In genomic region chr10:2488606-2489005, GRCh38 we compare ENCODE assay signal across 24 cellular contexts.
DNase-seq lines count a peak whose midpoint lies in the region; ATAC-seq, FAIRE-seq and TF ChIP-seq lines count a peak whose summit lies in the region.
"Had no signal": no experiment of that assay in that cellular context is flagged by ENCODE, and none has a peak within 500 bp of the region (broad histone marks: within the 10 kb centered on the region; RNA-seq: fewer than 3 reads in every experiment).

No MANE protein-coding gene starts in this region.

- H3K36me3 ChIP-seq in HepG2 (replicated peaks in 1 of 2; ENCODE audit: control insufficient read depth in 1 of 2, insufficient read depth in 2 of 2, low read length in 2 of 2) (no peaks in the 10 kb centered on the region), right lobe of liver (no peaks in the 10 kb centered on the region), K562 (ENCODE audit: control insufficient read depth, insufficient read depth, low read length) (no peaks in the 10 kb centered on the region), neural cell (ENCODE audit: insufficient read depth, low read length) (no peaks in the 10 kb centered on the region)
- H3K36me3 ChIP-seq: BE2C; BLaER1 treated with 17β-estradiol and CSF1 and Interleukin-3, amounts not matched to agents 10 nM and 100 nM had no signal

- H3K4me1 Mint-ChIP-seq in activated T-cell treated with anti-CD3 and anti-CD28 coated beads, Interleukin-2, amount 50 U/mL, for 4 hours (ENCODE audit: low read depth) = no peaks in the 10 kb centered on the region
- H3K4me1 Mint-ChIP-seq: CD14-positive monocyte; CD8-positive, alpha-beta memory T cell had no signal

- WGBS in HepG2 (ENCODE audit: low lambda C conversion rate) = 10% methylated on average over 4 of the region's 4 CpGs
- WGBS in right lobe of liver (ENCODE audit: insufficient coverage, low coverage, low lambda C conversion rate, missing lambda C conversion rate) = 69% methylated on average over 2 of the region's 4 CpGs
- WGBS in K562 (ENCODE audit: insufficient coverage, low coverage, missing lambda C conversion rate) = 0% methylated on average over 4 of the region's 4 CpGs

- no peaks in the 10 kb centered on the region for H4K20me1 ChIP-seq in HepG2 (ENCODE audit: insufficient read depth, low read length)
- H4K20me1 ChIP-seq in K562 (replicated peaks; ENCODE audit: control insufficient read depth, insufficient read depth, low read length) = no peaks in the 10 kb centered on the region
- no peaks in the 10 kb centered on the region for H4K20me1 ChIP-seq in neural cell (ENCODE audit: insufficient read depth)
- H4K20me1 ChIP-seq: BLaER1 treated with 17β-estradiol and CSF1 and Interleukin-3, amounts not matched to agents 10 nM and 100 nM had no signal

- H3K4me2 ChIP-seq in HepG2 (ENCODE audit: low read depth, low read length) (no peak overlapping the region), K562 (ENCODE audit: insufficient read depth, low read length) (no peak overlapping the region), neural cell (ENCODE audit: low read length) (no peak overlapping the region)
- H3K4me2 ChIP-seq: BLaER1 treated with 17β-estradiol and CSF1 and Interleukin-3, amounts not matched to agents 10 nM and 100 nM had no signal

- no peak for TF ChIP-seq RAD21 in HepG2 (CRISPR knock-in tag; IDR thresholded peaks at IDR 0.05)
- TF ChIP-seq RAD21 in K562 (CRISPR knock-in tag; conservative IDR thresholded peaks at IDR 0.05 in 1 of 2, IDR thresholded peaks at IDR 0.05 in 1 of 2) = no peak
- TF ChIP-seq RAD21 in neural cell (conservative IDR thresholded peaks at IDR 0.05) = no peak

- BruUV-seq in HepG2 (replicated peaks; lab: Mats Ljungman, UMichigan) (no TSS peak), K562 (replicated peaks; lab: Mats Ljungman, UMichigan) (no TSS peak)

- CTCF ChIA-PET in HepG2 (lab: Yijun Ruan, JAX; ENCODE audit: low intra/inter-chr PET ratio, low total read pairs) (no interaction called here), K562 (lab: Yijun Ruan, JAX; ENCODE audit: low intra/inter-chr PET ratio) (no interaction called here)

- H3F3A ChIP-seq in neural cell (ENCODE audit: insufficient read depth, low read length, poor library complexity, severe bottlenecking) = no peaks in the 10 kb centered on the region

- TF ChIP-seq CTCF in HepG2 (CRISPR knock-in tag; IDR thresholded peaks at IDR 0.05) (no peak), right lobe of liver (IDR thresholded peaks at IDR 0.05) (no peak), K562 (IDR thresholded peaks at IDR 0.05 in 2 of 3, conservative IDR thresholded peaks at IDR 0.05 in 1 of 3; ENCODE audit: insufficient read depth in 2 of 3, low read depth in 1 of 3, low read length in 3 of 3) (no peak), neural cell (IDR thresholded peaks at IDR 0.05; ENCODE audit: poor library complexity, severe bottlenecking) (no peak)

- in situ Hi-C loops in HepG2 (cut with HindIII; ENCODE audit: extremely low pct_ligation_motif_present, low pct_unique_long_range_greater_than_20kb) (no loop called here), K562 (cut with MboI) (no loop called here)

- H2AFZ ChIP-seq in HepG2 (ENCODE audit: low read length) = no peak overlapping the region
- H2AFZ ChIP-seq in K562 (ENCODE audit: low read depth, low read length) = no peak overlapping the region
- no peak overlapping the region for H2AFZ ChIP-seq in neural cell (ENCODE audit: low read depth, low read length)
- H2AFZ ChIP-seq: GM23248 had no signal

- DNase-seq in HepG2 (ENCODE audit: low spot score) = no peak
- no peak for DNase-seq in right lobe of liver
- DNase-seq in K562 (ENCODE audit: extremely low read depth in 1 of 4, low spot score in 3 of 4) = no peak
- DNase-seq in left kidney (ENCODE audit: low read depth, low spot score) = peak; percentile 70
- DNase-seq in activated effector memory CD4-positive, alpha-beta T cell treated with anti-CD3 and anti-CD28 coated beads, Interleukin-2, amount 50 U/mL, for 16 hours = no peak
- no peak for DNase-seq in activated T-cell treated with anti-CD3 and anti-CD28 coated beads, Interleukin-2, amount 50 U/mL, for 4 hours
- DNase-seq in NOMO-1 treated with DMSO at 0.1 percent for 48 hours (lab: John Stamatoyannopoulos, UW; ENCODE audit: unreplicated experiment) = no peak
- DNase-seq: AML-193; BE2C; CD4-positive, alpha-beta T cell; CD8-positive, alpha-beta memory T cell; DMS53; DMS79 treated with DMSO at 0.1 percent for 48 hours; GM23248; H7; HCEC 1CT had no signal

- ATAC-seq in HepG2 = no peak
- ATAC-seq in right lobe of liver = no peak
- ATAC-seq in K562 = no peak
- no peak for ATAC-seq in activated T-cell treated with anti-CD3 and anti-CD28 coated beads, Interleukin-2, amount 50 U/mL, for 4 hours

- no peaks in the 10 kb centered on the region for H3K9me2 ChIP-seq in neural cell (ENCODE audit: insufficient read depth, low read length)

- no peak for TF ChIP-seq EP300 in HepG2 (IDR thresholded peaks at IDR 0.05; ENCODE audit: low read depth in 2 of 2, low read length in 2 of 2)
- TF ChIP-seq EP300 in HepG2 (CRISPR knock-in tag; IDR thresholded peaks at IDR 0.05; ENCODE audit: borderline replicate concordance) = no peak
- no peak for TF ChIP-seq EP300 in K562 (IDR thresholded peaks at IDR 0.05; ENCODE audit: low read length)
- TF ChIP-seq EP300 in neural cell (conservative IDR thresholded peaks at IDR 0.05; ENCODE audit: poor library complexity, severe bottlenecking) = peak; percentile 49

- no peak overlapping the region for H3K4me3 Mint-ChIP-seq in activated T-cell treated with anti-CD3 and anti-CD28 coated beads, Interleukin-2, amount 50 U/mL, for 4 hours
- H3K4me3 Mint-ChIP-seq: CD14-positive monocyte; CD4-positive, alpha-beta T cell; CD8-positive, alpha-beta memory T cell had no signal

- H3K9ac ChIP-seq in HepG2 (ENCODE audit: insufficient read depth, low read depth, low read length) = no peak overlapping the region
- no peak overlapping the region for H3K9ac ChIP-seq in K562 (ENCODE audit: insufficient read depth in 1 of 2, low read depth in 2 of 2, low read length in 2 of 2)
- H3K9ac ChIP-seq in neural cell (ENCODE audit: low read length) = no peak overlapping the region
- H3K9ac ChIP-seq: BLaER1 treated with 17β-estradiol and CSF1 and Interleukin-3, amounts not matched to agents 10 nM and 100 nM; GM23248 had no signal

- H3K4me1 ChIP-seq in HepG2 (ENCODE audit: insufficient read depth, low read length) (no peaks in the 10 kb centered on the region), right lobe of liver (no peaks in the 10 kb centered on the region), K562 (replicated peaks in 1 of 2; ENCODE audit: control insufficient read depth in 2 of 2, insufficient read depth in 2 of 2, low read length in 2 of 2) (no peaks in the 10 kb centered on the region)
- H3K4me1 ChIP-seq: BE2C had no signal

- no peak overlapping the region for H3K4me3 ChIP-seq in HepG2 (replicated peaks in 1 of 3; ENCODE audit: insufficient read depth in 1 of 3, low read depth in 2 of 3, low read length in 3 of 3)
- no peak overlapping the region for H3K4me3 ChIP-seq in right lobe of liver
- no peak overlapping the region for H3K4me3 ChIP-seq in K562
- H3K4me3 ChIP-seq in neural cell (ENCODE audit: low read length) = no peak overlapping the region
- H3K4me3 ChIP-seq: BLaER1 treated with 17β-estradiol and CSF1 and Interleukin-3, amounts not matched to agents 10 nM and 100 nM; GM23248 had no signal

- H3K9me3 Mint-ChIP-seq in activated T-cell treated with anti-CD3 and anti-CD28 coated beads, Interleukin-2, amount 50 U/mL, for 4 hours = no peaks in the 10 kb centered on the region
- H3K9me3 Mint-ChIP-seq: CD4-positive, alpha-beta T cell; CD8-positive, alpha-beta memory T cell had no signal

- FAIRE-seq in HepG2 (lab: Jason Lieb, UNC) = no peak
- no peak for FAIRE-seq in K562 (lab: Jason Lieb, UNC)
- FAIRE-seq: A204.1, G401.6, GM12892, H1 had no signal

- intact Hi-C loops in HepG2 (cut with micrococcal nuclease; ENCODE audit: unreplicated experiment) = no loop called here
- intact Hi-C loops in right lobe of liver (cut with DNase I) = no loop called here
- intact Hi-C loops in K562 (cut with micrococcal nuclease) = no loop called here

- H3K27me3 ChIP-seq in HepG2 (ENCODE audit: control insufficient read depth in 1 of 2, insufficient read depth in 2 of 2, low read length in 2 of 2) = peaks cover 0 to 7% of the 10 kb centered on the region in 2 experiments; a peak in 1 of 5 replicates
- H3K27me3 ChIP-seq in right lobe of liver = no peaks in the 10 kb centered on the region
- peaks cover 0 to 3% of the 10 kb centered on the region in 2 experiments; a peak in 2 of 5 replicates for H3K27me3 ChIP-seq in K562 (ENCODE audit: control insufficient read depth in 2 of 2, insufficient read depth in 2 of 2, low read length in 2 of 2)
- no peaks in the 10 kb centered on the region for H3K27me3 ChIP-seq in neural cell (ENCODE audit: insufficient read depth, low read depth, low read length)
- H3K27me3 ChIP-seq: BE2C; BLaER1 treated with 17β-estradiol and CSF1 and Interleukin-3, amounts not matched to agents 10 nM and 100 nM had no signal

- no peak overlapping the region for H3K27ac ChIP-seq in HepG2 (ENCODE audit: extremely low read length, insufficient read depth, low read length)
- H3K27ac ChIP-seq in right lobe of liver = no peak overlapping the region
- H3K27ac ChIP-seq in K562 (ENCODE audit: extremely low read depth, low read depth, low read length) = no peak overlapping the region
- no peak overlapping the region for H3K27ac ChIP-seq in neural cell (ENCODE audit: low read length)
- H3K27ac ChIP-seq: 22Rv1; BLaER1 treated with 17β-estradiol and CSF1 and Interleukin-3, amounts not matched to agents 10 nM and 100 nM; GM23248 had no signal

- no peaks in the 10 kb centered on the region for H3K9me1 ChIP-seq in K562 (ENCODE audit: control insufficient read depth, insufficient read depth, low read length)

- H3K27me3 Mint-ChIP-seq in activated T-cell treated with anti-CD3 and anti-CD28 coated beads, Interleukin-2, amount 50 U/mL, for 4 hours (ENCODE audit: low read depth) = peaks cover 2% of the 10 kb centered on the region

- H3K9me3 ChIP-seq in HepG2 (ENCODE audit: low read length) (no peaks in the 10 kb centered on the region), right lobe of liver (no peaks in the 10 kb centered on the region), K562 (replicated peaks; ENCODE audit: control insufficient read depth, insufficient read depth, low read depth, low read length) (no peaks in the 10 kb centered on the region), neural cell (ENCODE audit: low read length) (no peaks in the 10 kb centered on the region)
- H3K9me3 ChIP-seq: BE2C; BLaER1 treated with 17β-estradiol and CSF1 and Interleukin-3, amounts not matched to agents 10 nM and 100 nM had no signal

- H3K36me3 Mint-ChIP-seq in activated T-cell treated with anti-CD3 and anti-CD28 coated beads, Interleukin-2, amount 50 U/mL, for 4 hours (ENCODE audit: insufficient read depth) = no peaks in the 10 kb centered on the region
- H3K36me3 Mint-ChIP-seq: CD14-positive monocyte; CD8-positive, alpha-beta memory T cell had no signal

- TF ChIP-seq POLR2A in HepG2 (IDR thresholded peaks at IDR 0.05; ENCODE audit: insufficient read depth in 1 of 2, low read depth in 2 of 2, low read length in 2 of 2) (no peak), right lobe of liver (IDR thresholded peaks at IDR 0.05) (no peak), K562 (conservative IDR thresholded peaks at IDR 0.05) (no peak)

- H3K79me2 ChIP-seq in HepG2 (ENCODE audit: insufficient read depth, low read length) = no peaks in the 10 kb centered on the region
- no peaks in the 10 kb centered on the region for H3K79me2 ChIP-seq in K562 (ENCODE audit: control insufficient read depth, insufficient read depth, low read length)
- H3K79me2 ChIP-seq in neural cell (replicated peaks; ENCODE audit: insufficient read depth, low read length) = no peaks in the 10 kb centered on the region

- POLR2A ChIA-PET in HepG2 (lab: Yijun Ruan, JAX) = no interaction called here
- POLR2A ChIA-PET in K562 (lab: Yijun Ruan, JAX) = no interaction called here
